ENCODE assay signal across 25 cellular contexts in genomic region chr1:18264450-18265000, GRCh38.
"Had no signal": no experiment of that assay in that cellular context is flagged by ENCODE, and none has a peak within 500 bp of the region (broad histone marks: within the 10 kb centered on the region; RNA-seq: fewer than 3 reads in every experiment).

No MANE protein-coding gene starts in this region.

- H3K4me1 ChIP-seq: left ventricle myocardium inferior, pancreas, psoas muscle, right atrium auricular region, right lobe of liver, tibial nerve, vagina had no signal

- H3K9me3 ChIP-seq: left ventricle myocardium inferior, mucosa of descending colon, pancreas, psoas muscle, right atrium auricular region, right lobe of liver, vagina had no signal

- H3K36me3 ChIP-seq: left ventricle myocardium inferior, pancreas, right atrium auricular region, right lobe of liver, tibial nerve, vagina had no signal

- H3K4me2 ChIP-seq: smooth muscle cell had no signal

- H3K4me3 ChIP-seq: left ventricle myocardium inferior, lung, mucosa of descending colon, pancreas, psoas muscle, right atrium auricular region, right lobe of liver, smooth muscle cell, tibial nerve, vagina had no signal

- H3K36me3 Mint-ChIP-seq: naive thymus-derived CD4-positive, alpha-beta T cell; natural killer cell treated with Interleukin-12 subunit alpha and Interleukin-12 subunit beta and Interleukin-15 and Interleukin-18, amount 100 ng/mL, for 72 hours; stimulated activated memory B cell treated with anti-CD40 and anti-IgM and Interleukin-4, amounts not matched to agents 10 μg/mL and 1 μg/mL and 100 μg/mL, for 72 hours; type B pancreatic cell had no signal

- DNase-seq: islet precursor cell; left ventricle myocardium inferior; midbrain; mucosa of descending colon; naive thymus-derived CD4-positive, alpha-beta T cell; nucleus accumbens; pancreas; psoas muscle; right lobe of liver; stimulated activated CD4-positive, alpha-beta T cell treated with anti-CD3 and anti-CD28 coated beads, Interleukin-1b, Interleukin-23, amount 100 ng/mL, for 48 hours; stimulated activated CD4-positive, alpha-beta T cell treated with anti-CD3 and anti-CD28 coated beads, Interleukin-2, amount 100 ng/mL, for 48 hours; stimulated activated CD4-positive, alpha-beta T cell treated with anti-CD3 and anti-CD28 coated beads, Interleukin-4, amount 100 ng/mL, for 4 hours; stimulated activated CD8-positive, alpha-beta memory T cell treated with anti-CD3 and anti-CD28 coated beads, Interleukin-4, amount 100 ng/mL, for 48 hours; stimulated activated naive CD4-positive, alpha-beta T cell treated with Interleukin-2 at 50 U/mL for 16 hours; stimulated activated naive CD8-positive, alpha-beta T cell treated with anti-CD3 and anti-CD28 coated beads, Interleukin-15, amount 100 ng/mL, for 72 hours; substantia nigra had no signal

- H3K27ac Mint-ChIP-seq: naive thymus-derived CD4-positive, alpha-beta T cell; natural killer cell treated with Interleukin-12 subunit alpha and Interleukin-12 subunit beta and Interleukin-15 and Interleukin-18, amount 100 ng/mL, for 72 hours; stimulated activated memory B cell treated with anti-CD40 and anti-IgM and Interleukin-4, amounts not matched to agents 10 μg/mL and 1 μg/mL and 100 μg/mL, for 72 hours; stimulated activated naive CD8-positive, alpha-beta T cell treated with anti-CD3 and anti-CD28 coated beads, Interleukin-15, amount 100 ng/mL, for 72 hours; type B pancreatic cell had no signal

- H3K9me3 Mint-ChIP-seq: natural killer cell treated with Interleukin-12 subunit alpha and Interleukin-12 subunit beta and Interleukin-15 and Interleukin-18, amount 100 ng/mL, for 72 hours; neural crest cell; stimulated activated memory B cell treated with anti-CD40 and anti-IgM and Interleukin-4, amounts not matched to agents 10 μg/mL and 1 μg/mL and 100 μg/mL, for 72 hours; stimulated activated naive CD8-positive, alpha-beta T cell treated with anti-CD3 and anti-CD28 coated beads, Interleukin-15, amount 100 ng/mL, for 72 hours; type B pancreatic cell had no signal

- FAIRE-seq: pancreas had no signal

- H3K4me1 Mint-ChIP-seq: neural crest cell; stimulated activated memory B cell treated with anti-CD40 and anti-IgM and Interleukin-4, amounts not matched to agents 10 μg/mL and 1 μg/mL and 100 μg/mL, for 72 hours; stimulated activated naive CD8-positive, alpha-beta T cell treated with anti-CD3 and anti-CD28 coated beads, Interleukin-15, amount 100 ng/mL, for 72 hours had no signal

- H3K27me3 ChIP-seq: pancreas, right atrium auricular region, right lobe of liver, tibial nerve, vagina had no signal

- H3K27ac ChIP-seq: left ventricle myocardium inferior, pancreas, psoas muscle, right atrium auricular region, right lobe of liver, tibial nerve, vagina had no signal

- H3K4me3 Mint-ChIP-seq: naive thymus-derived CD4-positive, alpha-beta T cell; natural killer cell treated with Interleukin-12 subunit alpha and Interleukin-12 subunit beta and Interleukin-15 and Interleukin-18, amount 100 ng/mL, for 72 hours; neural crest cell; stimulated activated memory B cell treated with anti-CD40 and anti-IgM and Interleukin-4, amounts not matched to agents 10 μg/mL and 1 μg/mL and 100 μg/mL, for 72 hours; stimulated activated naive CD8-positive, alpha-beta T cell treated with anti-CD3 and anti-CD28 coated beads, Interleukin-15, amount 100 ng/mL, for 72 hours; type B pancreatic cell had no signal
